Comparison of ENCODE assay signal across 8 cellular contexts in the genomic region with DNA sequence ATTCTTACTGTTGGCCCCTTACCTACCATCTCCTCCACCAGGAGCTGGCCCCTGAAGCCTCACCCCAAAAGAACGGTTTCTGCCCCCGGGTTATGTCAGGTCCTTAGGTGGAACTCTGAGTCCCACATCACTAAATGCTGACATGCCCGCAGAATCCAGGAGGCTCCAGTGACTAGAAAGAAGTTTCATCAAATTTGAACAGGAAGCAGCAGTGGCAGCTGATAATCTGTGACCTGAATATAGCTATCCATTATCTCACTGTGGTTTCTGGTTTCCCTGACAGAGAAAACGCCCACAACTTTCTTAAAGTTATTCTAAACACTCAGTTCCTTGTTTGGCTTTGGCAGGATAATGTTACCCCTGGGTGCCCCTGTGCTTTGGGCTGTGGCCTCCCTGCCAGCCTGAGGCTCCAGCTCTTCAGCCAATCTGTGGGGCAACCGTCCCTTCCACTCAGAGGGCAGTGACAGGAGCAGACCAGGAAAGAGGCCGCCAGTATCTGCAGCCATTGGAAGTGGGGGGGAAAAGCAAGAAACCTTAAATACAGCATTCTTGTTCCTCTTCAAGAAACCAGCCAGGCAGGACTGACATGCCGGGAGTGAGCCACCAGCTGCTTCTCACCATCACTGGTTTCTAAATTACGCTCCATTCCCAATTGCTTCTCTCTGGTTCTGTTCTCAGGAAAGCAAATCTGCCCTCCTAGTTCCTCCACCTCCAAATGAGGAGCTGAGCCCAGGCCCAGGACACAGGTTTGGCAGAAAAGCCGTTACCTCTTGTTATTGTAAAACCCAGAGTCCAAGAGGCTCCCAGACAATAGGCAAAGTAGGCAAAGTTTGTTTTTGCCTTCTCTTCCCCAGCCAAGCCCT. TPM values are rescaled to one million over a fixed set of nuclear protein-coding genes. Genes with fewer than 3 reads are reported as not detected.
DNase-seq lines count a peak whose midpoint lies in the region; ATAC-seq and TF ChIP-seq lines count a peak whose summit lies in the region.

No MANE protein-coding gene starts in this region.

- H3K27me3 ChIP-seq in muscle layer of duodenum (ENCODE audit: low read depth, low read length): no peaks in the 10 kb centered on the region

- intact Hi-C loops in activated naive CD4-positive, alpha-beta T cell treated with anti-CD3 and anti-CD28 coated beads for 36 hours (cut with micrococcal nuclease): loop anchor here (1.0 to 5.0 kb wide), 6 partner anchors 42 to 146 kb away; partner anchors contain the start of gene VCL

- CTCF ChIA-PET in activated naive CD4-positive, alpha-beta T cell treated with anti-CD3 and anti-CD28 coated beads for 36 hours (lab: Charles Lee): interaction anchor here (0.6 to 2.2 kb wide), 20 partner anchors 11 to 1862 kb away, joined by 3 to 12 read pairs (median 6); no protein-coding TSS in a partner anchor

- H3K9me3 ChIP-seq in muscle layer of duodenum (ENCODE audit: control insufficient read depth in 1 of 2, low read length in 2 of 2): no peaks in the 10 kb centered on the region

- no peaks in the 10 kb centered on the region for H3K9me3 Mint-ChIP-seq in activated naive CD4-positive, alpha-beta T cell treated with anti-CD3 and anti-CD28 coated beads for 36 hours

- in situ Hi-C loops in SK-MEL-5 (cut with HindIII; ENCODE audit: low pct_unique_long_range_greater_than_20kb, low sequenced_read_pairs): no loop called here

- peaks cover 43% of the 10 kb centered on the region for H3K4me1 Mint-ChIP-seq in activated naive CD4-positive, alpha-beta T cell treated with anti-CD3 and anti-CD28 coated beads for 36 hours (ENCODE audit: low read depth)

- no peaks in the 10 kb centered on the region for H3K36me3 Mint-ChIP-seq in activated naive CD4-positive, alpha-beta T cell treated with anti-CD3 and anti-CD28 coated beads for 36 hours (ENCODE audit: low read depth)

- peak overlapping the region; percentile 79 for H3K27ac Mint-ChIP-seq in activated naive CD4-positive, alpha-beta T cell treated with anti-CD3 and anti-CD28 coated beads for 36 hours

- DNase-seq in activated naive CD4-positive, alpha-beta T cell treated with anti-CD3 and anti-CD28 coated beads for 36 hours: peak; percentile 59
- DNase-seq in activated naive CD4-positive, alpha-beta T cell (lab: John Stamatoyannopoulos, UW): no peak
- DNase-seq in SK-MEL-5 (ENCODE audit: low read depth, low spot score) (peak; percentile 69), coronary artery (ENCODE audit: low spot score) (no peak), nucleus accumbens (lab: John Stamatoyannopoulos, UW) (no peak), RKO (ENCODE audit: low spot score) (no peak)

- H3K4me3 Mint-ChIP-seq in activated naive CD4-positive, alpha-beta T cell treated with anti-CD3 and anti-CD28 coated beads for 36 hours: peak overlapping the region; percentile 36

- no peaks in the 10 kb centered on the region for H3K27me3 Mint-ChIP-seq in activated naive CD4-positive, alpha-beta T cell treated with anti-CD3 and anti-CD28 coated beads for 36 hours (ENCODE audit: low read depth)

- H3K4me1 ChIP-seq in muscle layer of duodenum (ENCODE audit: control insufficient read depth in 1 of 2, insufficient read depth in 2 of 2, low read length in 2 of 2): peaks cover 9 to 10% of the 10 kb centered on the region in 2 donors

- H3K27ac ChIP-seq in coronary artery (peak overlapping the region; percentile 48 to 61), muscle layer of duodenum (ENCODE audit: low read length) (peak overlapping the region; percentile 51)

- no peak for TF ChIP-seq CTCF in coronary artery (IDR thresholded peaks at IDR 0.05)

- no peak overlapping the region for H3K4me3 ChIP-seq in coronary artery
- peak overlapping the region in 1 of 2 donors; percentile 7 for H3K4me3 ChIP-seq in muscle layer of duodenum (ENCODE audit: low read depth in 1 of 2, low read length in 2 of 2)

- peak; percentile 53 for ATAC-seq in HG03108 (IDR thresholded peaks at IDR 0.05; ENCODE audit: unreplicated experiment)

- H3K36me3 ChIP-seq in muscle layer of duodenum (ENCODE audit: control insufficient read depth in 1 of 2, insufficient read depth in 2 of 2, low read length in 2 of 2): no peaks in the 10 kb centered on the region

RNA-seq across cellular contexts. Expression of gene VCL, which starts 41.2 kb away (rescaled TPM):
- 10 to 100 TPM; 13.4 to 14.4 TPM for total RNA-seq in activated naive CD4-positive, alpha-beta T cell treated with anti-CD3 and anti-CD28 coated beads for 36 hours
- 26.6 and 30.5 TPM in 2 replicates for total RNA-seq in SK-MEL-5 (2014; rRNA removed; shearing (Covaris generic))
- 22.9 and 30.7 TPM in 2 replicates for polyA plus RNA-seq in SK-MEL-5 (2015; cell fraction: cytosol; rRNA removed)
- 50.3 and 66.4 TPM in 2 replicates for polyA plus RNA-seq in SK-MEL-5 (2015; cell fraction: nucleus; rRNA removed)

RNA-seq across cellular contexts. Expression of gene PLAU, which starts 45.8 kb away (rescaled TPM):
- under 1 TPM; 0.26 to 0.27 TPM for total RNA-seq in activated naive CD4-positive, alpha-beta T cell treated with anti-CD3 and anti-CD28 coated beads for 36 hours
- 0.05 TPM in 1 of 2 replicates, not detected in the other for total RNA-seq in SK-MEL-5 (2014; rRNA removed; shearing (Covaris generic))
- not detected in 2 replicates for polyA plus RNA-seq in SK-MEL-5 (2015; cell fraction: cytosol; rRNA removed)
- polyA plus RNA-seq in SK-MEL-5 (2015; cell fraction: nucleus; rRNA removed): not detected in 2 replicates

Comparison
In these comparisons a context has a peak if more than half of its experiments do, and no peak if none do; other contexts are left out.
1. DNase-seq: peak in activated naive CD4-positive, alpha-beta T cell treated with anti-CD3 and anti-CD28 coated beads for 36 hours (single experiment) and SK-MEL-5 (single experiment); none in activated naive CD4-positive, alpha-beta T cell (0 of 4), coronary artery (single experiment), nucleus accumbens (0 of 56) and RKO (single experiment).